25 cellular contexts compared by ENCODE assay signal in genomic region chr18:50458366-50458765, GRCh38.
"Had no signal": no experiment of that assay in that cellular context is flagged by ENCODE, and none has a peak within 500 bp of the region (broad histone marks: within the 10 kb centered on the region; RNA-seq: fewer than 3 reads in every experiment).

No MANE protein-coding gene starts in this region.

- FAIRE-seq: astrocyte had no signal

- H3K27ac ChIP-seq: Peyer's patch had no signal

- H3K4me3 ChIP-seq: Peyer's patch had no signal

- H3K27me3 ChIP-seq: Peyer's patch had no signal

- DNase-seq: activated B cell treated with CpG ODN at 0.5 μM for 24 hours; activated CD4-positive, alpha-beta memory T cell treated with anti-CD3 and anti-CD28 coated beads for 36 hours; activated CD4-positive, alpha-beta T cell treated with anti-CD3 and anti-CD28 coated beads for 1 hour; activated CD4-positive, alpha-beta T cell treated with anti-CD3 and anti-CD28 coated beads, Interleukin-2, amount 10 ng/mL, durations not matched to agents 7 days and 5 days; activated CD8-positive, alpha-beta memory T cell treated with anti-CD3 and anti-CD28 coated beads for 24 hours; activated gamma-delta T cell; activated naive CD4-positive, alpha-beta T cell treated with anti-CD3 and anti-CD28 coated beads for 36 hours; activated T-cell treated with anti-CD3 and anti-CD28 coated beads, Interleukin-2, amount 50 U/mL, for 4 hours; amygdala; NCI-H1048; NCI-H146; NCI-H187 treated with DMSO at 0.1 percent for 48 hours; NCI-H2081 treated with DMSO at 0.1 percent for 48 hours; NCI-H2171; NCI-H2227 treated with DMSO at 0.1 percent for 48 hours; NCI-H526; NCI-H82; NK-92 treated with Interleukin-12 subunit alpha and Interleukin-12 subunit beta, amount 100 ng/mL, for 24 hours; OCI-M1; Peyer's patch; SHP77; T-helper 17 cell; T-helper 9 cell had no signal

- H3K9me3 ChIP-seq: Peyer's patch had no signal

- H3K36me3 ChIP-seq: Peyer's patch had no signal

- ATAC-seq: activated T-cell treated with anti-CD3 and anti-CD28 coated beads, Interleukin-2, amount 50 U/mL, for 4 hours; activated T-helper 17 cell treated with anti-CD3 and anti-CD28 coated beads, Interleukin-2, amount 50 U/mL, for 72 hours; T-helper 17 cell had no signal

- H3K4me1 ChIP-seq: Peyer's patch had no signal
